1 cellular context compared by ENCODE assay signal in the genomic region with DNA sequence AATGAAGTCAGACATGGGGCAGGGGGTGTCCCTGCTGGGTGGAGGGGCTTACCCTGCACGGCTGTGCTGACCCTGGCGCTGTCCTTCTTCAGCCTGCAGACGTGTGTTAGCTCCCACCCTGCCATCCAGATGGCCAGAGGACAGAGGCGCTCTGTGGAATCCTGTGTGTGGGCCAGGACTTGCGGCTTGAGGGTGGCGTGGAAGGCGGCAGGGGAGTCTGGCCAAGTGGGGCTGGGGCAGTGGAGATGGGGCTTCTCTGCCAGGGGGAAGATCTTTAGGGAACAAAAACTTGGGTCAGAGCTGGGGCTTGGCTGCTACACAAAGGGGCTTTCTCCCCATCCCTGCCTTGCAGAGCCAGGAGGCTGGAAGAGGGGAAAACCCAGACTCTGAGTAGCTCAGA.
TF ChIP-seq lines count a peak whose summit lies in the region.

No MANE protein-coding gene starts in this region.

TF ChIP-seq in HCT116, 20 proteins besides CTCF, POLR2A, EP300 and RAD21 (continued from another document):
- TF ChIP-seq, protein P1, sequence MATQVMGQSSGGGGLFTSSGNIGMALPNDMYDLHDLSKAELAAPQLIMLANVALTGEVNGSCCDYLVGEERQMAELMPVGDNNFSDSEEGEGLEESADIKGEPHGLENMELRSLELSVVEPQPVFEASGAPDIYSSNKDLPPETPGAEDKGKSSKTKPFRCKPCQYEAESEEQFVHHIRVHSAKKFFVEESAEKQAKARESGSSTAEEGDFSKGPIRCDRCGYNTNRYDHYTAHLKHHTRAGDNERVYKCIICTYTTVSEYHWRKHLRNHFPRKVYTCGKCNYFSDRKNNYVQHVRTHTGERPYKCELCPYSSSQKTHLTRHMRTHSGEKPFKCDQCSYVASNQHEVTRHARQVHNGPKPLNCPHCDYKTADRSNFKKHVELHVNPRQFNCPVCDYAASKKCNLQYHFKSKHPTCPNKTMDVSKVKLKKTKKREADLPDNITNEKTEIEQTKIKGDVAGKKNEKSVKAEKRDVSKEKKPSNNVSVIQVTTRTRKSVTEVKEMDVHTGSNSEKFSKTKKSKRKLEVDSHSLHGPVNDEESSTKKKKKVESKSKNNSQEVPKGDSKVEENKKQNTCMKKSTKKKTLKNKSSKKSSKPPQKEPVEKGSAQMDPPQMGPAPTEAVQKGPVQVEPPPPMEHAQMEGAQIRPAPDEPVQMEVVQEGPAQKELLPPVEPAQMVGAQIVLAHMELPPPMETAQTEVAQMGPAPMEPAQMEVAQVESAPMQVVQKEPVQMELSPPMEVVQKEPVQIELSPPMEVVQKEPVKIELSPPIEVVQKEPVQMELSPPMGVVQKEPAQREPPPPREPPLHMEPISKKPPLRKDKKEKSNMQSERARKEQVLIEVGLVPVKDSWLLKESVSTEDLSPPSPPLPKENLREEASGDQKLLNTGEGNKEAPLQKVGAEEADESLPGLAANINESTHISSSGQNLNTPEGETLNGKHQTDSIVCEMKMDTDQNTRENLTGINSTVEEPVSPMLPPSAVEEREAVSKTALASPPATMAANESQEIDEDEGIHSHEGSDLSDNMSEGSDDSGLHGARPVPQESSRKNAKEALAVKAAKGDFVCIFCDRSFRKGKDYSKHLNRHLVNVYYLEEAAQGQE (IDR thresholded peaks at IDR 0.05; ENCODE audit: low read depth): no peak
- TF ChIP-seq SIN3A (IDR thresholded peaks at IDR 0.05; ENCODE audit: low read depth): no peak
- TF ChIP-seq SP1 (IDR thresholded peaks at IDR 0.05; ENCODE audit: low read depth): no peak
